ENCODE assay signal across 7 cellular contexts in genomic region chr18:50559750-50560680, GRCh38. TPM values are rescaled to one million over a fixed set of nuclear protein-coding genes. Genes with fewer than 3 reads are reported as not detected.
A peak's percentile ranks its signal among the peaks of the same experiment; 100 is the strongest.
DNase-seq lines count a peak whose midpoint lies in the region; ATAC-seq and TF ChIP-seq lines count a peak whose summit lies in the region.

TSS of gene MAPK4 (plus strand) at chr18:50560087. CDS start at chr18:50663959, 103,872 bp downstream.

- CTCF ChIA-PET in HEK293 (lab: Yijun Ruan, JAX), result interaction anchor here (0.5 to 1.8 kb wide), 5 partner anchors 8 to 453 kb away, joined by 3 to 8 read pairs (median 3); no protein-coding TSS in a partner anchor

- H3K4me3 Mint-ChIP-seq in stimulated activated naive CD8-positive, alpha-beta T cell treated with anti-CD3 and anti-CD28 coated beads, Interleukin-15, Interleukin-2, amounts not matched to agents 100 ng/mL and 50 ng/mL, for 24 hours, result peak within 1 kb of the TSS; percentile 45

- H3K36me3 Mint-ChIP-seq in stimulated activated naive CD8-positive, alpha-beta T cell treated with anti-CD3 and anti-CD28 coated beads, Interleukin-15, Interleukin-2, amounts not matched to agents 100 ng/mL and 50 ng/mL, for 24 hours (ENCODE audit: low read depth), result no peaks in the 10 kb centered on the region

- H3K4me3 ChIP-seq in GM12865 (ENCODE audit: low read depth, low read length), result no peak within 1 kb of the TSS; the same call in 1 of the 2 replicates
- H3K4me3 ChIP-seq in HEK293 (ENCODE audit: low read depth, low read length), result peak within 1 kb of the TSS; percentile 51
- peak within 1 kb of the TSS; percentile 16 to 57 (median 46) for H3K4me3 ChIP-seq in Peyer's patch
- peak within 1 kb of the TSS; percentile 77 for H3K4me3 ChIP-seq in coronary artery

- peak; percentile 92 for ATAC-seq in left lobe of liver

- no peak for TF ChIP-seq POLR2A in Peyer's patch (IDR thresholded peaks at IDR 0.05)

- POLR2A ChIA-PET in HEK293 (lab: Yijun Ruan, JAX), result interaction anchor here (0.5 to 1.6 kb wide), 7 partner anchors 12 to 1385 kb away, joined by 3 to 6 read pairs (median 5); partner anchors contain the start of gene ME2

- peaks cover 5% of the 10 kb centered on the region for H3K9me3 Mint-ChIP-seq in stimulated activated naive CD8-positive, alpha-beta T cell treated with anti-CD3 and anti-CD28 coated beads, Interleukin-15, Interleukin-2, amounts not matched to agents 100 ng/mL and 50 ng/mL, for 24 hours

- H3K36me3 ChIP-seq in HEK293 (ENCODE audit: control insufficient read depth in 2 of 2, insufficient read depth in 1 of 2, low read length in 2 of 2) (no peaks in the 10 kb centered on the region), Peyer's patch (no peaks in the 10 kb centered on the region)

- peaks cover 7% of the 10 kb centered on the region for H3K4me1 Mint-ChIP-seq in stimulated activated naive CD8-positive, alpha-beta T cell treated with anti-CD3 and anti-CD28 coated beads, Interleukin-15, Interleukin-2, amounts not matched to agents 100 ng/mL and 50 ng/mL, for 24 hours (ENCODE audit: low read depth)

- no peak for TF ChIP-seq CTCF in GM12865 (IDR thresholded peaks at IDR 0.05; ENCODE audit: insufficient read depth, low read depth, low read length, missing control alignments)
- TF ChIP-seq CTCF in HEK293 (tag by site-specific recombination; IDR thresholded peaks at IDR 0.05), result peak; percentile 78
- TF ChIP-seq CTCF in Peyer's patch (IDR thresholded peaks at IDR 0.05), result no peak
- TF ChIP-seq CTCF in coronary artery (IDR thresholded peaks at IDR 0.05), result no peak

- H3K27ac ChIP-seq in HEK293 (ENCODE audit: extremely low read depth, low read depth, low read length) (peak within 1 kb of the TSS; percentile 83; the same call in 1 of the 2 replicates), Peyer's patch (peak within 1 kb of the TSS in 1 of 4 donors; percentile 43), coronary artery (peak within 1 kb of the TSS; percentile 80 to 81)

- peaks cover 72% of the 10 kb centered on the region for H3K27me3 Mint-ChIP-seq in stimulated activated naive CD8-positive, alpha-beta T cell treated with anti-CD3 and anti-CD28 coated beads, Interleukin-15, Interleukin-2, amounts not matched to agents 100 ng/mL and 50 ng/mL, for 24 hours

- H3K4me1 ChIP-seq in HEK293 (ENCODE audit: control insufficient read depth, insufficient read depth, low read length) (peaks cover 24% of the 10 kb centered on the region), Peyer's patch (peaks cover 0 to 14% (median 3%) of the 10 kb centered on the region in 4 donors)

- H3K9me3 ChIP-seq in HEK293 (ENCODE audit: control insufficient read depth, insufficient read depth, low read depth, low read length) (no peaks in the 10 kb centered on the region), Peyer's patch (peaks cover 0 to 2% (median 0%) of the 10 kb centered on the region in 4 donors)

- DNase-seq in GM12865 (ENCODE audit: low read depth) (peak; percentile 7), Peyer's patch (peak in 1 of 3 donors; percentile 64), coronary artery (ENCODE audit: low spot score) (no peak), left lobe of liver (ENCODE audit: low spot score) (peak; percentile 74), HT-29 (ENCODE audit: low spot score) (no peak)

- H3K27me3 ChIP-seq in Peyer's patch, result peaks cover 0 to 14% of the 10 kb centered on the region in 2 donors

- no peak within 1 kb of the TSS for H3K27ac Mint-ChIP-seq in stimulated activated naive CD8-positive, alpha-beta T cell treated with anti-CD3 and anti-CD28 coated beads, Interleukin-15, Interleukin-2, amounts not matched to agents 100 ng/mL and 50 ng/mL, for 24 hours

TF ChIP-seq in HEK293, 187 proteins besides CTCF, POLR2A, EP300 and RAD21 (continues in another document):
- TF ChIP-seq TCF7L2 (IDR thresholded peaks at IDR 0.05; ENCODE audit: borderline replicate concordance, low read depth, low read length) (no peak), ZNF561 (tag by site-specific recombination; IDR thresholded peaks at IDR 0.05; ENCODE audit: borderline replicate concordance) (0 out of 2 replicates have a peak, but pooled peaks have one; percentile 40), ZNF366 (tag by site-specific recombination; conservative IDR thresholded peaks at IDR 0.05) (no peak), ZNF23 (tag by site-specific recombination; IDR thresholded peaks at IDR 0.05; ENCODE audit: borderline replicate concordance) (no peak), ZFHX2 (tag by site-specific recombination; conservative IDR thresholded peaks at IDR 0.05) (peak; percentile 82), ZNF513 (tag by site-specific recombination; IDR thresholded peaks at IDR 0.05) (no peak), PATZ1 (tag by site-specific recombination; IDR thresholded peaks at IDR 0.05) (peak; percentile 54; the same call in 1 of the 2 replicates), ZNF175 (tag by site-specific recombination; IDR thresholded peaks at IDR 0.05) (no peak), GLIS1 (tag by site-specific recombination; IDR thresholded peaks at IDR 0.05) (peak; percentile 89), OSR2 (tag by site-specific recombination; IDR thresholded peaks at IDR 0.05) (no peak), ZBTB48 (tag by site-specific recombination; IDR thresholded peaks at IDR 0.05) (peak; percentile 49), ZNF174 (tag by site-specific recombination; IDR thresholded peaks at IDR 0.05) (no peak), ZNF776 (tag by site-specific recombination; IDR thresholded peaks at IDR 0.05; ENCODE audit: borderline replicate concordance) (no peak), HOXD13 (CRISPR knock-in tag; IDR thresholded peaks at IDR 0.05; ENCODE audit: borderline replicate concordance) (no peak), INSM2 (tag by site-specific recombination; IDR thresholded peaks at IDR 0.05) (no peak), ZFP69B (tag by site-specific recombination; IDR thresholded peaks at IDR 0.05) (no peak), ZBTB20 (tag by site-specific recombination; IDR thresholded peaks at IDR 0.05) (peak; percentile 62; the same call in 1 of the 2 replicates), ZXDB (tag by site-specific recombination; IDR thresholded peaks at IDR 0.05) (peak; percentile 48; the same call in 1 of the 2 replicates), ZNF26 (tag by site-specific recombination; IDR thresholded peaks at IDR 0.05) (no peak), ZNF830 (tag by site-specific recombination; IDR thresholded peaks at IDR 0.05; ENCODE audit: low read depth) (no peak), ZNF626 (tag by site-specific recombination; IDR thresholded peaks at IDR 0.05) (no peak), KLF8 (tag by site-specific recombination; IDR thresholded peaks at IDR 0.05) (peak; percentile 33; the same call in 1 of the 2 replicates)

RNA-seq across cellular contexts. Expression of gene MAPK4, which starts in this region (rescaled TPM):
- total RNA-seq in Peyer's patch (1 to 10 TPM in 1 of 4 donors, under 1 TPM in 2, not detected in 1; 0.54 to 2.0 (median 0.83) TPM), left lobe of liver (0.25 TPM)
- not detected in 2 replicates for total RNA-seq in HT-29 (2014; rRNA removed; shearing (Covaris generic))

Comparison
In these comparisons a context has a peak if more than half of its experiments do, and no peak if none do; other contexts are left out.
1. Peak in DNase-seq and ATAC-seq in left lobe of liver; RNA of the gene not detected or under 1 TPM.